ENCODE assay signal across 6 cellular contexts in the genomic region with DNA sequence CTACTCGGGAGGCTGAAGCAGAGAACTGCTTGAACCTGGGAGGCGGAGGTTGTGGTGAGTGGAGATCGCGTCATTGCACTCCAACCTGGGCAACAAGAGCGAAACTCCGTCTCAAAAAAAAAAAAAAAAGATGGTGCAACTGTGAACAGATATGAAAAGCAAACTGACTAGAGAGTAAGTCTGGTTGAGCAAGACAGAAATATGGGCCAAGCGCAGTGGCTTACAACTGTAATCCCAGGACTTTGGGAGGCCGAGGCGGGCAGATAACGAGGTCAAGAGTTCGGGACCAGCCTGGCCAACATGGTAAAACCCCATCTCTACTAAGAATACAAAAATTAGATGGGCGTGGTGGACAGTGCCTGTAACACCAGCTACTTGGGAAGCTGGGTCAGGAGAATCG. TPM values are rescaled to one million over a fixed set of nuclear protein-coding genes. Genes with fewer than 3 reads are reported as not detected.
A peak's percentile ranks its signal among the peaks of the same experiment; 100 is the strongest.
DNase-seq lines count a peak whose midpoint lies in the region; TF ChIP-seq lines count a peak whose summit lies in the region.
"Not testable (repeated sequence)": the region's sequence is repeated elsewhere in the genome, so short reads cannot be mapped to it uniquely, and the experiment has no call there.
"Had no signal": no experiment of that assay in that cellular context is flagged by ENCODE, and none has a peak within 500 bp of the region (broad histone marks: within the 10 kb centered on the region; RNA-seq: fewer than 3 reads in every experiment).

No MANE protein-coding gene starts in this region.

- H3K9me3 Mint-ChIP-seq in chondrocyte (ENCODE audit: low read depth); nephron progenitor cell: not testable (repeated sequence)

- peaks cover 51% of the 10 kb centered on the region for H3K4me1 ChIP-seq in cardiac muscle cell (ENCODE audit: low read depth)

- not testable (repeated sequence) for TF ChIP-seq CTCF in chondrocyte (IDR thresholded peaks at IDR 0.05); cardiac muscle cell (IDR thresholded peaks at IDR 0.05; ENCODE audit: low read depth, low read length); nephron progenitor cell (IDR thresholded peaks at IDR 0.05)

- not testable (repeated sequence) for H3K36me3 Mint-ChIP-seq in chondrocyte (ENCODE audit: low read depth)
- H3K36me3 Mint-ChIP-seq in nephron progenitor cell (ENCODE audit: low read depth): peaks cover 53% of the 10 kb centered on the region

- H3K4me1 Mint-ChIP-seq in chondrocyte (ENCODE audit: low read depth) (peaks cover 79% of the 10 kb centered on the region), nephron progenitor cell (peaks cover 28% of the 10 kb centered on the region)

- not testable (repeated sequence) for H3K27me3 ChIP-seq in cardiac muscle cell

- H3K36me3 ChIP-seq in cardiac muscle cell: not testable (repeated sequence)

- H3K4me3 ChIP-seq in cardiac muscle cell: not testable (repeated sequence)

- H3K27ac ChIP-seq in cardiac muscle cell: peak overlapping the region; percentile 96

- not testable (repeated sequence) for H3K9me3 ChIP-seq in cardiac muscle cell (ENCODE audit: low read depth)

- H3K27ac Mint-ChIP-seq in chondrocyte (ENCODE audit: unreplicated experiment) (peak overlapping the region; percentile 45), nephron progenitor cell (peak overlapping the region; percentile 80)

- not testable (repeated sequence) for H3K4me3 Mint-ChIP-seq in chondrocyte (ENCODE audit: unreplicated experiment); nephron progenitor cell

- not testable (repeated sequence) for H3K27me3 Mint-ChIP-seq in chondrocyte (ENCODE audit: low read depth); nephron progenitor cell (ENCODE audit: low read depth, poor library complexity)

- DNase-seq in MV-4-11 (lab: John Stamatoyannopoulos, UW) (peak; percentile 5), amniotic epithelial cell (ENCODE audit: low read depth) (peak; percentile 89)
- DNase-seq in chondrocyte (ENCODE audit: low spot score); cardiac muscle cell (ENCODE audit: low read depth in 1 of 2, low spot score in 1 of 2); nephron progenitor cell: not testable (repeated sequence)

RNA-seq across cellular contexts. Expression of gene ENAH, which starts 24.1 kb away (rescaled TPM):
- total RNA-seq in chondrocyte: 208 to 457 TPM (median 434 TPM) in 3 replicates
- 50.8 and 124 TPM in 2 replicates for total RNA-seq in cardiac muscle cell
- polyA plus RNA-seq in cardiac muscle cell: 46.4 and 66.6 TPM in 2 replicates
- polyA plus RNA-seq: CD4-positive, alpha-beta memory T cell had no signal
